1 cellular context compared by ENCODE assay signal in genomic region chr17:40101367-40102210, GRCh38.
TF ChIP-seq lines count a peak whose summit lies in the region.

No MANE protein-coding gene starts in this region.

TF ChIP-seq in H1, 55 proteins besides CTCF, POLR2A, EP300 and RAD21:
- TF ChIP-seq RXRA (IDR thresholded peaks at IDR 0.05; ENCODE audit: insufficient read depth, low read depth, low read length) (no peak), JUND (IDR thresholded peaks at IDR 0.05; ENCODE audit: low read length) (no peak), SP1 (IDR thresholded peaks at IDR 0.05; ENCODE audit: low read depth, low read length) (no peak), SRF (IDR thresholded peaks at IDR 0.05; ENCODE audit: low read depth, low read length) (no peak), SIRT6 (IDR thresholded peaks at IDR 0.05; ENCODE audit: low read length) (no peak), SIX5 (IDR thresholded peaks at IDR 0.05; ENCODE audit: low read depth, low read length) (no peak), CHD7 (IDR thresholded peaks at IDR 0.05; ENCODE audit: insufficient replicate concordance, low read length) (no peak), SAP30 (IDR thresholded peaks at IDR 0.05; ENCODE audit: insufficient read depth, insufficient replicate concordance, low read length) (no peak), PHF8 (conservative IDR thresholded peaks at IDR 0.05; ENCODE audit: low read depth, low read length) (no peak), TEAD4 (IDR thresholded peaks at IDR 0.05; ENCODE audit: low read depth, low read length) (no peak), SIN3A (conservative IDR thresholded peaks at IDR 0.05 in 1 of 2, IDR thresholded peaks at IDR 0.05 in 1 of 2; ENCODE audit: low read depth in 1 of 2, low read length in 2 of 2) (no peak), TBP (IDR thresholded peaks at IDR 0.05; ENCODE audit: low read depth, low read length) (no peak), FOSL1 (IDR thresholded peaks at IDR 0.05; ENCODE audit: insufficient read depth, low read depth, low read length) (no peak), KDM1A (IDR thresholded peaks at IDR 0.05; ENCODE audit: borderline replicate concordance, low read length) (no peak), RBBP5 (IDR thresholded peaks at IDR 0.05; ENCODE audit: borderline replicate concordance, low read depth, low read length) (no peak), CHD1 (IDR thresholded peaks at IDR 0.05; ENCODE audit: low read depth, low read length) (no peak), BACH1 (IDR thresholded peaks at IDR 0.05; ENCODE audit: low read length) (no peak), EGR1 (IDR thresholded peaks at IDR 0.05; ENCODE audit: borderline replicate concordance, low read depth, low read length) (no peak)
